ENCODE assay signal across 11 cellular contexts in genomic region chr10:18582803-18583202, GRCh38.
DNase-seq lines count a peak whose midpoint lies in the region; ATAC-seq and TF ChIP-seq lines count a peak whose summit lies in the region.
"Had no signal": no experiment of that assay in that cellular context is flagged by ENCODE, and none has a peak within 500 bp of the region (broad histone marks: within the 10 kb centered on the region; RNA-seq: fewer than 3 reads in every experiment).

No MANE protein-coding gene starts in this region.

- peaks cover 14% of the 10 kb centered on the region for H3K9me3 Mint-ChIP-seq in activated CD4-positive, alpha-beta T cell treated with anti-CD3 and anti-CD28 coated beads, Interleukin-2, amount 10 ng/mL, durations not matched to agents 24 days and 14 days
- H3K9me3 Mint-ChIP-seq in T-helper 1 cell treated with Interleukin-12 subunit alpha and Interleukin-12 subunit beta and Interleukin-4 antibody, amounts not matched to agents 30 μg/mL and 1 μg/mL, for 36 hours, result peaks cover 12% of the 10 kb centered on the region
- H3K9me3 Mint-ChIP-seq in mesothelial cell of epicardium, result peaks cover 24% of the 10 kb centered on the region

- TF ChIP-seq CTCF in mesothelial cell of epicardium (IDR thresholded peaks at IDR 0.05; ENCODE audit: unreplicated experiment), result no peak

- intact Hi-C loops in activated CD4-positive, alpha-beta T cell treated with anti-CD3 and anti-CD28 coated beads, Interleukin-2, amount 10 ng/mL, durations not matched to agents 24 days and 14 days (cut with micrococcal nuclease), result loop anchor here (2.0 kb wide), 2 partner anchors 68 to 76 kb away; partner anchors contain the start of genes ARL5B and NSUN6

- peak; percentile 74 for DNase-seq in activated CD4-positive, alpha-beta T cell treated with anti-CD3 and anti-CD28 coated beads, Interleukin-2, amount 10 ng/mL, durations not matched to agents 24 days and 14 days
- no peak for DNase-seq in activated CD4-positive, alpha-beta T cell treated with anti-CD3 and anti-CD28 coated beads, Interleukin-2, amount 50 U/mL, for 4 hours
- DNase-seq in mesothelial cell of epicardium (ENCODE audit: low spot score in 2 of 2, unreplicated experiment in 2 of 2), result no peak
- DNase-seq in AG08395 (ENCODE audit: low spot score), result no peak
- DNase-seq in retina, result no peak
- DNase-seq: activated gamma-delta T cell, lower lobe of right lung had no signal

- peaks cover 77% of the 10 kb centered on the region for H3K36me3 Mint-ChIP-seq in activated CD4-positive, alpha-beta T cell treated with anti-CD3 and anti-CD28 coated beads, Interleukin-2, amount 10 ng/mL, durations not matched to agents 24 days and 14 days (ENCODE audit: low read depth)
- H3K36me3 Mint-ChIP-seq in T-helper 1 cell treated with Interleukin-12 subunit alpha and Interleukin-12 subunit beta and Interleukin-4 antibody, amounts not matched to agents 30 μg/mL and 1 μg/mL, for 36 hours (ENCODE audit: low read depth), result peaks cover 53% of the 10 kb centered on the region
- H3K36me3 Mint-ChIP-seq in mesothelial cell of epicardium, result peaks cover 75% of the 10 kb centered on the region

- peak overlapping the region; percentile 43 for H3K4me3 Mint-ChIP-seq in activated CD4-positive, alpha-beta T cell treated with anti-CD3 and anti-CD28 coated beads, Interleukin-2, amount 10 ng/mL, durations not matched to agents 24 days and 14 days
- H3K4me3 Mint-ChIP-seq in T-helper 1 cell treated with Interleukin-12 subunit alpha and Interleukin-12 subunit beta and Interleukin-4 antibody, amounts not matched to agents 30 μg/mL and 1 μg/mL, for 36 hours, result peak overlapping the region; percentile 22
- H3K4me3 Mint-ChIP-seq in mesothelial cell of epicardium, result no peak overlapping the region

- H3K27ac Mint-ChIP-seq in activated CD4-positive, alpha-beta T cell treated with anti-CD3 and anti-CD28 coated beads, Interleukin-2, amount 10 ng/mL, durations not matched to agents 24 days and 14 days, result no peak overlapping the region
- peak overlapping the region; percentile 17 for H3K27ac Mint-ChIP-seq in T-helper 1 cell treated with Interleukin-12 subunit alpha and Interleukin-12 subunit beta and Interleukin-4 antibody, amounts not matched to agents 30 μg/mL and 1 μg/mL, for 36 hours
- H3K27ac Mint-ChIP-seq in mesothelial cell of epicardium, result peak overlapping the region; percentile 14
- H3K27ac Mint-ChIP-seq: progenitor cell of endocrine pancreas had no signal

- no peaks in the 10 kb centered on the region for H3K27me3 Mint-ChIP-seq in activated CD4-positive, alpha-beta T cell treated with anti-CD3 and anti-CD28 coated beads, Interleukin-2, amount 10 ng/mL, durations not matched to agents 24 days and 14 days
- H3K27me3 Mint-ChIP-seq in T-helper 1 cell treated with Interleukin-12 subunit alpha and Interleukin-12 subunit beta and Interleukin-4 antibody, amounts not matched to agents 30 μg/mL and 1 μg/mL, for 36 hours (ENCODE audit: low read depth), result no peaks in the 10 kb centered on the region
- H3K27me3 Mint-ChIP-seq in mesothelial cell of epicardium (ENCODE audit: low read depth), result no peaks in the 10 kb centered on the region
- H3K27me3 Mint-ChIP-seq: progenitor cell of endocrine pancreas had no signal

- ATAC-seq in HG03378 (IDR thresholded peaks at IDR 0.05; ENCODE audit: unreplicated experiment), result peak; percentile 74
- no peak for ATAC-seq in HG03045 (IDR thresholded peaks at IDR 0.05; ENCODE audit: unreplicated experiment)
- ATAC-seq: lower lobe of right lung had no signal

- H3K4me1 Mint-ChIP-seq in activated CD4-positive, alpha-beta T cell treated with anti-CD3 and anti-CD28 coated beads, Interleukin-2, amount 10 ng/mL, durations not matched to agents 24 days and 14 days, result peaks cover 29% of the 10 kb centered on the region
- peaks cover 29% of the 10 kb centered on the region for H3K4me1 Mint-ChIP-seq in T-helper 1 cell treated with Interleukin-12 subunit alpha and Interleukin-12 subunit beta and Interleukin-4 antibody, amounts not matched to agents 30 μg/mL and 1 μg/mL, for 36 hours (ENCODE audit: low read depth)
- H3K4me1 Mint-ChIP-seq in mesothelial cell of epicardium, result peaks cover 14% of the 10 kb centered on the region
